Comparison of ENCODE assay signal across 20 cellular contexts in genomic region chr1:169062152-169062551, GRCh38.
"Had no signal": no experiment of that assay in that cellular context is flagged by ENCODE, and none has a peak within 500 bp of the region (broad histone marks: within the 10 kb centered on the region; RNA-seq: fewer than 3 reads in every experiment).

No MANE protein-coding gene starts in this region.

- H3K27me3 ChIP-seq: SJCRH30 had no signal

- H3K36me3 ChIP-seq: SJCRH30 had no signal

- H3K4me1 ChIP-seq: SJCRH30 had no signal

- H3K4me2 ChIP-seq: KMS-11 had no signal

- ATAC-seq: Panc1, Right ventricle myocardium inferior had no signal

- H3K27ac ChIP-seq: KMS-11, RWPE1, SJCRH30 had no signal

- DNase-seq: IMR-90, Kasumi-1, MM.1S, NCI-H1092 treated with DMSO at 0.1 percent for 48 hours, NCI-H1436, NCI-H187, NCI-H2029, NCI-H2081 treated with DMSO at 0.1 percent for 48 hours, NCI-H2171, NCI-H226, NCI-H446, NCI-H510A, NCI-H526 treated with DMSO at 0.1 percent for 48 hours, NCI-H774, SHP77 treated with DMSO at 0.1 percent for 48 hours, SJCRH30 had no signal

- H3K4me3 ChIP-seq: SJCRH30 had no signal
